13 cellular contexts compared by ENCODE assay signal in the genomic region with DNA sequence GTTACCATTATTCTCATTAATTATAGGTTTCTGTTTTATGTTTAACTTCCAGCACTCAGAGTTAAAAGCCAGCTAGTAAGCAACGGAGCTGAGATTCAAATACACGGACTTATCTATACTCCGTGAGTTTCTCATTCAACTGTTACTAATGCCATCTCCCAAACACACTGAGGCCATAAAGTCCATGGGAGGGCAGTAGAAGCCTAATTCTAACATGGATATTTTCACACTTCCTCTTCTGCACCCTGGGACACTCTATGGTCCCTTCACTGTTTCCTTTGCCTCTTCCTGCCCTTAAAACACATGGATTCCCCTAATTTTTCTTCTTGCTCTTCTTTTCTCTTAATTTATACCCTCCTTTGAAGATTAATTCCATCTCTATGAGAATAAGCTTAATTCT.
DNase-seq lines count a peak whose midpoint lies in the region; TF ChIP-seq lines count a peak whose summit lies in the region.
"Had no signal": no experiment of that assay in that cellular context is flagged by ENCODE, and none has a peak within 500 bp of the region (broad histone marks: within the 10 kb centered on the region; RNA-seq: fewer than 3 reads in every experiment).

No MANE protein-coding gene starts in this region.

- H4K20me1 ChIP-seq in hepatocyte (ENCODE audit: insufficient read depth, poor library complexity, severe bottlenecking) = no peaks in the 10 kb centered on the region

- no peaks in the 10 kb centered on the region for H3K9me3 ChIP-seq in hepatocyte (ENCODE audit: low read depth)
- H3K9me3 ChIP-seq: upper lobe of left lung had no signal

- H3K4me1 Mint-ChIP-seq in endothelial cell (ENCODE audit: unreplicated experiment) = peaks cover 8% of the 10 kb centered on the region

- H3K9me2 ChIP-seq in hepatocyte (replicated peaks; ENCODE audit: insufficient read depth) = no peaks in the 10 kb centered on the region

- no peaks in the 10 kb centered on the region for H3K36me3 Mint-ChIP-seq in endothelial cell (ENCODE audit: low read depth, unreplicated experiment)

- H3K27me3 Mint-ChIP-seq in endothelial cell (ENCODE audit: unreplicated experiment) = peaks cover 3% of the 10 kb centered on the region

- H3K27me3 ChIP-seq in hepatocyte = no peaks in the 10 kb centered on the region
- H3K27me3 ChIP-seq: upper lobe of left lung had no signal

- H3K36me3 ChIP-seq in hepatocyte (replicated peaks; ENCODE audit: insufficient read depth, low read depth) = no peaks in the 10 kb centered on the region
- H3K36me3 ChIP-seq: upper lobe of left lung had no signal

- no peaks in the 10 kb centered on the region for H3K79me2 ChIP-seq in hepatocyte

- no peaks in the 10 kb centered on the region for H3K9me3 Mint-ChIP-seq in endothelial cell (ENCODE audit: unreplicated experiment)

- H3K4me2 ChIP-seq in hepatocyte = no peak overlapping the region

- H3K4me3 ChIP-seq in hepatocyte = no peak overlapping the region
- H3K4me3 ChIP-seq: upper lobe of left lung had no signal

- H3K27ac ChIP-seq in RWPE1 (no peak overlapping the region), hepatocyte (no peak overlapping the region)
- H3K27ac ChIP-seq: upper lobe of left lung had no signal

- CTCF ChIA-PET in RWPE1 (lab: Yijun Ruan, JAX) = interaction anchor here (0.6 to 1.1 kb wide), 3 partner anchors 81 to 237 kb away, joined by 3 read pairs; no protein-coding TSS in a partner anchor

- no peak overlapping the region for H3K27ac Mint-ChIP-seq in endothelial cell (ENCODE audit: unreplicated experiment)

- TF ChIP-seq CTCF in RWPE1 (conservative IDR thresholded peaks at IDR 0.05; ENCODE audit: low read depth) = no peak
- TF ChIP-seq CTCF in hepatocyte (IDR thresholded peaks at IDR 0.05; ENCODE audit: poor library complexity) = peak; percentile 29
- TF ChIP-seq CTCF in endothelial cell (IDR thresholded peaks at IDR 0.05; ENCODE audit: unreplicated experiment) = no peak
- no peak for TF ChIP-seq CTCF in GM13977 (IDR thresholded peaks at IDR 0.05; ENCODE audit: extremely low read depth, insufficient read depth, missing control alignments)

- H2AFZ ChIP-seq in hepatocyte = no peak overlapping the region

- in situ Hi-C loops in GM13977 (cut with MboI; ENCODE audit: low pct_unique_long_range_greater_than_20kb, low sequenced_read_pairs, unreplicated experiment) = no loop called here

- H3K4me1 ChIP-seq in hepatocyte (ENCODE audit: insufficient read depth) = no peaks in the 10 kb centered on the region
- H3K4me1 ChIP-seq: upper lobe of left lung had no signal

- POLR2A ChIA-PET in RWPE1 (lab: Yijun Ruan, JAX; ENCODE audit: low non-redundant PET) = no interaction called here

- DNase-seq in NCI-H1092 treated with DMSO at 0.1 percent for 48 hours (lab: John Stamatoyannopoulos, UW) = peak; percentile 1
- no peak for DNase-seq in NCI-H1092 (lab: John Stamatoyannopoulos, UW)
- peak; percentile 52 for DNase-seq in HCEC 1CT
- DNase-seq in RWPE1 (ENCODE audit: low spot score) = peak; percentile 55
- DNase-seq in hepatocyte (ENCODE audit: low spot score) = no peak
- DNase-seq in endothelial cell (ENCODE audit: low spot score) = no peak
- DNase-seq in NK-92 (lab: John Stamatoyannopoulos, UW; ENCODE audit: unreplicated experiment) = no peak
- no peak for DNase-seq in GM13977 (ENCODE audit: low spot score)
- DNase-seq: activated CD8-positive, alpha-beta memory T cell treated with anti-CD3 and anti-CD28 coated beads, Interleukin-2, amount 50 U/mL, for 4 hours; NK-92 treated with Interleukin-12 subunit alpha and Interleukin-12 subunit beta, amount 100 ng/mL, for 24 hours; nucleus accumbens; stimulated activated CD8-positive, alpha-beta memory T cell treated with anti-CD3 and anti-CD28 coated beads, Interleukin-4, amount 100 ng/mL, for 48 hours; upper lobe of left lung had no signal

- H3K4me3 Mint-ChIP-seq in endothelial cell (ENCODE audit: unreplicated experiment) = no peak overlapping the region

- WGBS in hepatocyte (ENCODE audit: low lambda C conversion rate, missing lambda C conversion rate) = 58% methylated on average over 3 of the region's 3 CpGs

Comparison
In these comparisons a context has a peak if more than half of its experiments do, and no peak if none do; other contexts are left out.
1. DNase-seq: peak in NCI-H1092 treated with DMSO at 0.1 percent for 48 hours (single experiment), HCEC 1CT (single experiment) and RWPE1 (single experiment); none in NCI-H1092 (single experiment), hepatocyte (single experiment), endothelial cell (single experiment), NK-92 (single experiment) and GM13977 (single experiment).